35 cellular contexts compared by ENCODE assay signal in the genomic region with DNA sequence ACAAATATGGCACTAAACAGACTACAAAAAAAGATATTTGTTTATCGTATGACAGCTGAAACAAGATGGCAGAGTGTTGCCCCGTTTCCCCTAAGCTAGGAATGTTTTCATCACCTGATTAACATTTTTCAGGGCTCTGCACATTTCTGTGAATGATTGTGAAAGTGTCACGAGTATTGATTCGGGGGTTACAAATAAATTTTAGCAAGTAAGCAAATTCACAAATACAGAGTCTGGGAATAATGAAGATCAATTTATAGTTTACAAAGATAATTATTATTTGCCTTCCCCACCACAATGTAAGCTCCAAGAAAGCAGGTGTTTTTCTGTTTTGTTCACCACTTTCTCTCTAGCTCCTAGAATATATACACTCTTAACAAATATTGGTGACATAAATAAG.
"Had no signal": no experiment of that assay in that cellular context is flagged by ENCODE, and none has a peak within 500 bp of the region (broad histone marks: within the 10 kb centered on the region; RNA-seq: fewer than 3 reads in every experiment).

No MANE protein-coding gene starts in this region.

- H3K36me3 ChIP-seq: MG63 had no signal

- H3K9me3 ChIP-seq: MG63 had no signal

- H3K4me3 ChIP-seq: MG63 had no signal

- DNase-seq: Karpas-422, Kasumi-1, MG63, MM.1S, MV-4-11, NCI-H1048, NCI-H1092, NCI-H1092 treated with DMSO at 0.1 percent for 48 hours, NCI-H1105, NCI-H1105 treated with DMSO at 0.1 percent for 48 hours, NCI-H1417, NCI-H1417 treated with DMSO at 0.1 percent for 48 hours, NCI-H1436, NCI-H1436 treated with DMSO at 0.1 percent for 48 hours, NCI-H146, NCI-H1694, NCI-H1694 treated with DMSO at 0.1 percent for 48 hours, NCI-H187, NCI-H187 treated with DMSO at 0.1 percent for 48 hours, NCI-H1930, NCI-H2029, NCI-H2029 treated with DMSO at 0.1 percent for 48 hours, NCI-H2081, NCI-H2081 treated with DMSO at 0.1 percent for 48 hours, NCI-H2107, NCI-H2171, NCI-H2171 treated with DMSO at 0.1 percent for 48 hours, NCI-H2227 treated with DMSO at 0.1 percent for 48 hours, NCI-H226, NCI-H345, NCI-H446, NCI-H446 treated with DMSO at 0.1 percent for 48 hours, NCI-H510A, NCI-H510A treated with DMSO at 0.1 percent for 48 hours, NCI-H524 had no signal
